Comparison of ENCODE assay signal across 6 cellular contexts in genomic region chr5:24068507-24068906, GRCh38.
"Had no signal": no experiment of that assay in that cellular context is flagged by ENCODE, and none has a peak within 500 bp of the region (broad histone marks: within the 10 kb centered on the region; RNA-seq: fewer than 3 reads in every experiment).

No MANE protein-coding gene starts in this region.

- H3K9ac ChIP-seq: GM23248 had no signal

- H3K27ac ChIP-seq: GM23248 had no signal

- DNase-seq: GM23248, GOT3, H7, HCEC 1CT, IMR-90 had no signal

- H2AFZ ChIP-seq: GM23248 had no signal

- H3K4me3 ChIP-seq: GM23248, K562 had no signal

- ATAC-seq: K562 had no signal
